In genomic region chr17:6969323-6969726, GRCh38 we compare ENCODE assay signal across 29 cellular contexts. TPM values are rescaled to one million over a fixed set of nuclear protein-coding genes. Genes with fewer than 3 reads are reported as not detected.
DNase-seq lines count a peak whose midpoint lies in the region; ATAC-seq, FAIRE-seq and TF ChIP-seq lines count a peak whose summit lies in the region.
"Had no signal": no experiment of that assay in that cellular context is flagged by ENCODE, and none has a peak within 500 bp of the region (broad histone marks: within the 10 kb centered on the region; RNA-seq: fewer than 3 reads in every experiment).

No MANE protein-coding gene starts in this region.

- H3K4me2 ChIP-seq in K562 (ENCODE audit: insufficient read depth, low read length) (peak overlapping the region; percentile 39), osteoblast (ENCODE audit: insufficient read depth, low read length) (no peak overlapping the region)

- H3K36me3 Mint-ChIP-seq in activated CD4-positive, alpha-beta memory T cell treated with anti-CD3 and anti-CD28 coated beads for 36 hours, result peaks cover 3% of the 10 kb centered on the region
- no peaks in the 10 kb centered on the region for H3K36me3 Mint-ChIP-seq in activated CD4-positive, alpha-beta memory T cell treated with anti-CD3 and anti-CD28 coated beads, Interleukin-2, amount 10 ng/mL, durations not matched to agents 7 days and 5 days (ENCODE audit: low read depth)
- H3K36me3 Mint-ChIP-seq: CD8-positive, alpha-beta T cell had no signal

- no peak for TF ChIP-seq POLR2A in NB4 (IDR thresholded peaks at IDR 0.05; ENCODE audit: extremely low read depth, insufficient read length)
- no peak for TF ChIP-seq POLR2A in K562 (conservative IDR thresholded peaks at IDR 0.05)

- CTCF ChIA-PET in activated CD4-positive, alpha-beta memory T cell treated with anti-CD3 and anti-CD28 coated beads for 36 hours (lab: Charles Lee), result interaction anchor here (2.1 to 2.4 kb wide), 2 partner anchors 35 to 55 kb away, joined by 7 to 9 read pairs; no protein-coding TSS in a partner anchor
- CTCF ChIA-PET in activated CD4-positive, alpha-beta memory T cell treated with anti-CD3 and anti-CD28 coated beads, Interleukin-2, amount 10 ng/mL, durations not matched to agents 7 days and 5 days (lab: Charles Lee), result interaction anchor here (1.0 to 1.5 kb wide), 2 partner anchors 34 to 35 kb away, joined by 3 to 6 read pairs; no protein-coding TSS in a partner anchor
- CTCF ChIA-PET in K562 (lab: Yijun Ruan, JAX; ENCODE audit: low intra/inter-chr PET ratio), result no interaction called here

- H3K4me3 Mint-ChIP-seq in activated CD4-positive, alpha-beta memory T cell treated with anti-CD3 and anti-CD28 coated beads for 36 hours, result no peak overlapping the region
- H3K4me3 Mint-ChIP-seq in activated CD4-positive, alpha-beta memory T cell treated with anti-CD3 and anti-CD28 coated beads, Interleukin-2, amount 10 ng/mL, durations not matched to agents 7 days and 5 days, result no peak overlapping the region
- H3K4me3 Mint-ChIP-seq: activated naive CD4-positive, alpha-beta T cell treated with anti-CD3 and anti-CD28 coated beads for 36 hours; B cell; CD8-positive, alpha-beta T cell; H9; neural crest cell; T-helper 2 cell treated with Interferon-gamma antibody and Interleukin-4, amounts not matched to agents 5 μg/mL and 100 μg/mL, for 36 hours had no signal

- H3K4me3 ChIP-seq in NB4 (ENCODE audit: low read depth, low read length) (no peak overlapping the region), K562 (no peak overlapping the region), osteoblast (ENCODE audit: insufficient read depth, low read length) (no peak overlapping the region)
- H3K4me3 ChIP-seq: cardiac muscle cell, coronary artery, esophagus muscularis mucosa, gastrocnemius medialis, right atrium auricular region, upper lobe of left lung had no signal

- FAIRE-seq in K562 (lab: Jason Lieb, UNC), result peak; percentile 82

- peaks cover 0 to 5% of the 10 kb centered on the region in 2 experiments; a peak in 1 of 5 replicates for H3K4me1 ChIP-seq in K562 (replicated peaks in 1 of 2; ENCODE audit: control insufficient read depth in 2 of 2, insufficient read depth in 2 of 2, low read length in 2 of 2)
- no peaks in the 10 kb centered on the region for H3K4me1 ChIP-seq in osteoblast (ENCODE audit: insufficient read depth, low read length)
- H3K4me1 ChIP-seq: esophagus muscularis mucosa, gastrocnemius medialis, right atrium auricular region, upper lobe of left lung had no signal

- H3K9me1 ChIP-seq in K562 (ENCODE audit: control insufficient read depth, insufficient read depth, low read length), result no peaks in the 10 kb centered on the region

- 21% methylated on average over 4 of the region's 4 CpGs for WGBS in K562 (ENCODE audit: insufficient coverage, low coverage, missing lambda C conversion rate)

- H4K20me1 ChIP-seq in K562 (replicated peaks; ENCODE audit: control insufficient read depth, insufficient read depth, low read length) (no peaks in the 10 kb centered on the region), osteoblast (ENCODE audit: insufficient read depth, low read length) (no peaks in the 10 kb centered on the region)

- in situ Hi-C loops in K562 (cut with MboI), result no loop called here

- no peaks in the 10 kb centered on the region for H3K27me3 Mint-ChIP-seq in activated CD4-positive, alpha-beta memory T cell treated with anti-CD3 and anti-CD28 coated beads for 36 hours
- peaks cover 3% of the 10 kb centered on the region for H3K27me3 Mint-ChIP-seq in activated CD4-positive, alpha-beta memory T cell treated with anti-CD3 and anti-CD28 coated beads, Interleukin-2, amount 10 ng/mL, durations not matched to agents 7 days and 5 days
- H3K27me3 Mint-ChIP-seq: B cell had no signal

- H2AFZ ChIP-seq in K562 (ENCODE audit: low read depth, low read length) (peak overlapping the region; percentile 77), osteoblast (ENCODE audit: low read length) (no peak overlapping the region)

- H3K27ac ChIP-seq in K562 (ENCODE audit: extremely low read depth, low read depth, low read length) (peak overlapping the region; percentile 44), osteoblast (ENCODE audit: low read depth, low read length) (no peak overlapping the region)
- H3K27ac ChIP-seq: cardiac muscle cell, coronary artery, esophagus muscularis mucosa, gastrocnemius medialis, right atrium auricular region, upper lobe of left lung, VCaP had no signal

- intact Hi-C loops in activated CD4-positive, alpha-beta memory T cell treated with anti-CD3 and anti-CD28 coated beads for 36 hours (cut with micrococcal nuclease), result loop anchor here (1.0 to 2.0 kb wide), 2 partner anchors 20 to 77 kb away; no protein-coding TSS in a partner anchor
- intact Hi-C loops in K562 (cut with micrococcal nuclease), result no loop called here

- ATAC-seq in K562 (peak; percentile 54; the same call in 2 of the 3 replicates), HG02759 (IDR thresholded peaks at IDR 0.05; ENCODE audit: unreplicated experiment) (no peak)
- ATAC-seq: CD8-positive, alpha-beta T cell; gastrocnemius medialis had no signal

- no peak for TF ChIP-seq RAD21 in K562 (CRISPR knock-in tag; conservative IDR thresholded peaks at IDR 0.05 in 1 of 2, IDR thresholded peaks at IDR 0.05 in 1 of 2)

- H3K27me3 ChIP-seq in K562 (ENCODE audit: control insufficient read depth in 2 of 2, insufficient read depth in 2 of 2, low read length in 2 of 2) (no peaks in the 10 kb centered on the region), osteoblast (ENCODE audit: insufficient read depth, low read length) (no peaks in the 10 kb centered on the region)
- H3K27me3 ChIP-seq: cardiac muscle cell, esophagus muscularis mucosa, gastrocnemius medialis, right atrium auricular region, upper lobe of left lung had no signal

- peak overlapping the region in 1 of 2 experiments; percentile 43; a peak in 2 of 4 replicates for H3K9ac ChIP-seq in K562 (ENCODE audit: insufficient read depth in 1 of 2, low read depth in 2 of 2, low read length in 2 of 2)

- H3K79me2 ChIP-seq in K562 (ENCODE audit: control insufficient read depth, insufficient read depth, low read length) (no peaks in the 10 kb centered on the region), osteoblast (ENCODE audit: insufficient read depth, low read length) (no peaks in the 10 kb centered on the region)

- TF ChIP-seq EP300 in K562 (IDR thresholded peaks at IDR 0.05; ENCODE audit: low read length), result no peak

- H3K4me1 Mint-ChIP-seq in activated CD4-positive, alpha-beta memory T cell treated with anti-CD3 and anti-CD28 coated beads for 36 hours (ENCODE audit: low read depth), result peaks cover 17% of the 10 kb centered on the region
- peaks cover 7% of the 10 kb centered on the region for H3K4me1 Mint-ChIP-seq in activated CD4-positive, alpha-beta memory T cell treated with anti-CD3 and anti-CD28 coated beads, Interleukin-2, amount 10 ng/mL, durations not matched to agents 7 days and 5 days
- H3K4me1 Mint-ChIP-seq: B cell, H9, neural crest cell had no signal

- no TSS peak for BruUV-seq in K562 (replicated peaks; lab: Mats Ljungman, UMichigan)

- H3K9me3 ChIP-seq in K562 (replicated peaks; ENCODE audit: control insufficient read depth, insufficient read depth, low read depth, low read length), result no peaks in the 10 kb centered on the region
- H3K9me3 ChIP-seq in osteoblast (ENCODE audit: low read depth, low read length), result no peaks in the 10 kb centered on the region
- H3K9me3 ChIP-seq: esophagus muscularis mucosa, gastrocnemius medialis, right atrium auricular region, upper lobe of left lung had no signal

- DNase-seq in activated CD4-positive, alpha-beta memory T cell treated with anti-CD3 and anti-CD28 coated beads for 36 hours, result no peak
- DNase-seq in activated CD4-positive, alpha-beta memory T cell treated with anti-CD3 and anti-CD28 coated beads, Interleukin-2, amount 10 ng/mL, durations not matched to agents 7 days and 5 days, result no peak
- DNase-seq in DMS53 treated with DMSO at 0.1 percent for 48 hours (lab: John Stamatoyannopoulos, UW; ENCODE audit: unreplicated experiment), result peak; percentile 26
- peak; percentile 9 for DNase-seq in NB4 (ENCODE audit: low read depth)
- peak in 1 of 4 experiments; percentile 42 for DNase-seq in K562 (ENCODE audit: extremely low read depth in 1 of 4, low spot score in 3 of 4)
- no peak for DNase-seq in osteoblast (ENCODE audit: insufficient read length, low spot score, missing footprints)
- no peak for DNase-seq in effector CD8-positive, alpha-beta T cell (lab: John Stamatoyannopoulos, UW)
- DNase-seq: activated naive CD4-positive, alpha-beta T cell treated with anti-CD3 and anti-CD28 coated beads for 36 hours; CD8-positive, alpha-beta T cell; gastrocnemius medialis; GF-D8; H9; KBM-7; NCI-H1694; NCI-H510A; Right ventricle myocardium superior; stimulated activated CD4-positive, alpha-beta T cell treated with anti-CD3 and anti-CD28 coated beads, Interleukin-4, amount 100 ng/mL, for 1 hour; upper lobe of left lung had no signal

- TF ChIP-seq CTCF in NB4 (IDR thresholded peaks at IDR 0.05; ENCODE audit: low read depth, low read length) (no peak), K562 (IDR thresholded peaks at IDR 0.05 in 2 of 3, conservative IDR thresholded peaks at IDR 0.05 in 1 of 3; ENCODE audit: insufficient read depth in 2 of 3, low read depth in 1 of 3, low read length in 3 of 3) (no peak), osteoblast (IDR thresholded peaks at IDR 0.05; ENCODE audit: extremely low read depth, low read depth, low read length) (no peak)

- peak overlapping the region; percentile 62 for H3K27ac Mint-ChIP-seq in activated CD4-positive, alpha-beta memory T cell treated with anti-CD3 and anti-CD28 coated beads for 36 hours
- H3K27ac Mint-ChIP-seq in activated CD4-positive, alpha-beta memory T cell treated with anti-CD3 and anti-CD28 coated beads, Interleukin-2, amount 10 ng/mL, durations not matched to agents 7 days and 5 days, result no peak overlapping the region
- H3K27ac Mint-ChIP-seq: activated naive CD4-positive, alpha-beta T cell treated with anti-CD3 and anti-CD28 coated beads for 36 hours; B cell; CD8-positive, alpha-beta T cell; H9; T-helper 2 cell treated with Interferon-gamma antibody and Interleukin-4, amounts not matched to agents 5 μg/mL and 100 μg/mL, for 36 hours had no signal

- no peaks in the 10 kb centered on the region for H3K36me3 ChIP-seq in K562 (ENCODE audit: control insufficient read depth, insufficient read depth, low read length)
- H3K36me3 ChIP-seq in osteoblast (ENCODE audit: insufficient read depth, low read length), result no peaks in the 10 kb centered on the region
- H3K36me3 ChIP-seq: cardiac muscle cell, esophagus muscularis mucosa, gastrocnemius medialis, right atrium auricular region, upper lobe of left lung had no signal

- H3K9me3 Mint-ChIP-seq in activated CD4-positive, alpha-beta memory T cell treated with anti-CD3 and anti-CD28 coated beads for 36 hours, result no peaks in the 10 kb centered on the region
- no peaks in the 10 kb centered on the region for H3K9me3 Mint-ChIP-seq in activated CD4-positive, alpha-beta memory T cell treated with anti-CD3 and anti-CD28 coated beads, Interleukin-2, amount 10 ng/mL, durations not matched to agents 7 days and 5 days
- H3K9me3 Mint-ChIP-seq: activated naive CD4-positive, alpha-beta T cell treated with anti-CD3 and anti-CD28 coated beads for 36 hours; CD8-positive, alpha-beta T cell; T-helper 2 cell treated with Interferon-gamma antibody and Interleukin-4, amounts not matched to agents 5 μg/mL and 100 μg/mL, for 36 hours had no signal

- POLR2A ChIA-PET in activated CD4-positive, alpha-beta memory T cell treated with anti-CD3 and anti-CD28 coated beads for 36 hours (lab: Charles Lee), result interaction anchor here (1.1 to 1.4 kb wide), 2 partner anchors 21 to 66 kb away, joined by 3 to 5 read pairs; partner anchors contain the start of gene SLC16A13
- POLR2A ChIA-PET in activated CD4-positive, alpha-beta memory T cell treated with anti-CD3 and anti-CD28 coated beads, Interleukin-2, amount 10 ng/mL, durations not matched to agents 7 days and 5 days (lab: Charles Lee), result interaction anchor here (1.2 kb wide), 1 partner anchor 46 kb away, joined by 3 read pairs; no protein-coding TSS in a partner anchor
- POLR2A ChIA-PET in K562 (lab: Yijun Ruan, JAX), result no interaction called here

RNA-seq across cellular contexts. Expression of gene ALOX12, which starts 26.5 kb away (rescaled TPM):
- not detected for total RNA-seq in activated CD4-positive, alpha-beta memory T cell treated with anti-CD3 and anti-CD28 coated beads for 36 hours
- not detected for total RNA-seq in activated CD4-positive, alpha-beta memory T cell treated with anti-CD3 and anti-CD28 coated beads, Interleukin-2, amount 10 ng/mL, durations not matched to agents 7 days and 5 days
- total RNA-seq in K562 (2011; cell fraction: chromatin; rRNA removed; ENCODE audit: low replicate concordance), result 0.35 and 0.53 TPM in 2 replicates
- 0.17 and 0.26 TPM in 2 replicates for total RNA-seq in K562 (2011; cell fraction: nucleolus; rRNA removed)
- total RNA-seq in K562 (2011; cell fraction: nucleoplasm; rRNA removed), result 0.29 and 0.46 TPM in 2 replicates
- total RNA-seq in K562 (2014; rRNA removed) (0.09 and 0.57 TPM in 2 replicates), K562 (2014; rRNA removed; fragmentation: Illumina TruSeq; extraction: Trizol) (0.18 and 0.38 TPM in 2 replicates), K562 (2015; rRNA removed; fragmentation: Illumina TruSeq; extraction: Trizol) (0.08 TPM in 1 of 2 replicates, not detected in the other), K562 (2021) (0.40 and 0.47 TPM in 2 replicates), osteoblast (not detected in 2 replicates)
- polyA plus RNA-seq in K562 (2011; rRNA removed) (0.31 and 1.0 TPM in 2 replicates), K562 (2014; fragmentation: Illumina TruSeq; extraction: Trizol) (0.55 and 0.60 TPM in 2 replicates), K562 (2014; fragmentation: Nextera tagmentation; extraction: Ambion mirVana) (1 to 10 TPM in 1 of 2 experiments, under 1 TPM in 1; 0.91 to 1.1 TPM), K562 (2014; rRNA removed) (0.91 and 0.98 TPM in 2 replicates)
- polyA plus RNA-seq in K562 (2011; cell fraction: cytosol; rRNA removed), result 0.64 and 0.65 TPM in 2 replicates
- polyA plus RNA-seq in K562 (2011; cell fraction: nucleus; rRNA removed), result 0.75 and 1.3 TPM in 2 replicates
- polyA plus RNA-seq in K562 (2012), result 1.3 and 6.2 TPM in 2 replicates
- polyA minus RNA-seq in K562 (2011; rRNA and poly(A)+ RNA removed), result 0.18 and 0.30 TPM in 2 replicates
- polyA minus RNA-seq in K562 (2011; cell fraction: cytosol; rRNA and poly(A)+ RNA removed), result 0.48 TPM in 1 of 2 replicates, not detected in the other
- polyA minus RNA-seq in K562 (2011; cell fraction: nucleus; rRNA and poly(A)+ RNA removed), result 0.44 TPM in 1 of 2 replicates, not detected in the other
- total RNA-seq: A673; activated naive CD4-positive, alpha-beta T cell treated with anti-CD3 and anti-CD28 coated beads for 36 hours; B cell; CD8-positive, alpha-beta T cell; gastrocnemius medialis; HT-29; Right ventricle myocardium superior had no signal

RNA-seq across cellular contexts. Expression of gene RNASEK, which starts 43.1 kb away (rescaled TPM):
- total RNA-seq in activated CD4-positive, alpha-beta memory T cell treated with anti-CD3 and anti-CD28 coated beads for 36 hours, result 100 to 1,000 TPM; 175 to 180 TPM
- 100 to 1,000 TPM; 187 to 194 TPM for total RNA-seq in activated CD4-positive, alpha-beta memory T cell treated with anti-CD3 and anti-CD28 coated beads, Interleukin-2, amount 10 ng/mL, durations not matched to agents 7 days and 5 days
- total RNA-seq in K562 (2011; cell fraction: chromatin; rRNA removed; ENCODE audit: low replicate concordance), result 43.7 and 75.3 TPM in 2 replicates
- 103 and 119 TPM in 2 replicates for total RNA-seq in K562 (2011; cell fraction: nucleolus; rRNA removed)
- 117 and 121 TPM in 2 replicates for total RNA-seq in K562 (2011; cell fraction: nucleoplasm; rRNA removed)
- total RNA-seq in K562 (2014; rRNA removed) (157 and 253 TPM in 2 replicates), K562 (2014; rRNA removed; fragmentation: Illumina TruSeq; extraction: Trizol) (48.5 and 48.6 TPM in 2 replicates), K562 (2015; rRNA removed; fragmentation: Illumina TruSeq; extraction: Trizol) (132 and 136 TPM in 2 replicates), K562 (2021) (151 and 154 TPM in 2 replicates), osteoblast (37.3 and 38.9 TPM in 2 replicates)
- polyA plus RNA-seq in K562 (2011; rRNA removed) (58.0 and 75.0 TPM in 2 replicates), K562 (2014; fragmentation: Illumina TruSeq; extraction: Trizol) (265 and 271 TPM in 2 replicates), K562 (2014; fragmentation: Nextera tagmentation; extraction: Ambion mirVana) (100 to 1,000 TPM; 104 to 155 TPM), K562 (2014; rRNA removed) (85.3 and 157 TPM in 2 replicates)
- 94.3 and 122 TPM in 2 replicates for polyA plus RNA-seq in K562 (2011; cell fraction: cytosol; rRNA removed)
- 114 and 118 TPM in 2 replicates for polyA plus RNA-seq in K562 (2011; cell fraction: nucleus; rRNA removed)
- 247 and 326 TPM in 2 replicates for polyA plus RNA-seq in K562 (2012)
- 20.8 and 25.0 TPM in 2 replicates for polyA minus RNA-seq in K562 (2011; rRNA and poly(A)+ RNA removed)
- polyA minus RNA-seq in K562 (2011; cell fraction: cytosol; rRNA and poly(A)+ RNA removed), result 76.4 and 84.8 TPM in 2 replicates
- 9.2 and 20.2 TPM in 2 replicates for polyA minus RNA-seq in K562 (2011; cell fraction: nucleus; rRNA and poly(A)+ RNA removed)

RNA-seq across cellular contexts. Expression of gene BCL6B, which starts 53.5 kb away (rescaled TPM):
- 1 to 10 TPM in 1 of 2 experiments, under 1 TPM in 1; 0.53 to 1.3 TPM for total RNA-seq in activated CD4-positive, alpha-beta memory T cell treated with anti-CD3 and anti-CD28 coated beads for 36 hours
- under 1 TPM; 0.80 to 0.88 TPM for total RNA-seq in activated CD4-positive, alpha-beta memory T cell treated with anti-CD3 and anti-CD28 coated beads, Interleukin-2, amount 10 ng/mL, durations not matched to agents 7 days and 5 days
- 2.4 and 6.6 TPM in 2 replicates for total RNA-seq in K562 (2011; cell fraction: chromatin; rRNA removed; ENCODE audit: low replicate concordance)
- 4.7 and 6.3 TPM in 2 replicates for total RNA-seq in K562 (2011; cell fraction: nucleolus; rRNA removed)
- total RNA-seq in K562 (2011; cell fraction: nucleoplasm; rRNA removed), result 4.1 and 5.4 TPM in 2 replicates
- total RNA-seq in K562 (2014; rRNA removed) (4.7 and 5.0 TPM in 2 replicates), K562 (2014; rRNA removed; fragmentation: Illumina TruSeq; extraction: Trizol) (2.4 and 2.7 TPM in 2 replicates), K562 (2015; rRNA removed; fragmentation: Illumina TruSeq; extraction: Trizol) (3.5 and 3.6 TPM in 2 replicates), K562 (2021) (4.5 and 5.6 TPM in 2 replicates), osteoblast (not detected in 2 replicates)
- polyA plus RNA-seq in K562 (2011; rRNA removed) (1.9 and 3.1 TPM in 2 replicates), K562 (2014; fragmentation: Illumina TruSeq; extraction: Trizol) (3.9 and 4.1 TPM in 2 replicates), K562 (2014; fragmentation: Nextera tagmentation; extraction: Ambion mirVana) (1 to 10 TPM in 1 of 2 experiments, under 1 TPM in 1; 0.89 to 1.2 TPM), K562 (2014; rRNA removed) (3.5 and 3.6 TPM in 2 replicates)
- polyA plus RNA-seq in K562 (2011; cell fraction: cytosol; rRNA removed), result 2.8 and 2.9 TPM in 2 replicates
- 5.5 and 5.9 TPM in 2 replicates for polyA plus RNA-seq in K562 (2011; cell fraction: nucleus; rRNA removed)
- polyA plus RNA-seq in K562 (2012), result 1.9 and 4.2 TPM in 2 replicates
- 2.0 and 2.8 TPM in 2 replicates for polyA minus RNA-seq in K562 (2011; rRNA and poly(A)+ RNA removed)
- 2.7 and 3.1 TPM in 2 replicates for polyA minus RNA-seq in K562 (2011; cell fraction: cytosol; rRNA and poly(A)+ RNA removed)
- polyA minus RNA-seq in K562 (2011; cell fraction: nucleus; rRNA and poly(A)+ RNA removed), result 3.1 and 4.0 TPM in 2 replicates
- total RNA-seq: CD8-positive, alpha-beta T cell; HT-29 had no signal
- polyA plus RNA-seq: cardiac muscle cell had no signal

Comparison
In these comparisons a context has a peak if more than half of its experiments do, and no peak if none do; other contexts are left out.
1. DNase-seq: peak in DMS53 treated with DMSO at 0.1 percent for 48 hours (single experiment) and NB4 (single experiment); none in activated CD4-positive, alpha-beta memory T cell treated with anti-CD3 and anti-CD28 coated beads for 36 hours (single experiment), activated CD4-positive, alpha-beta memory T cell treated with anti-CD3 and anti-CD28 coated beads, Interleukin-2, amount 10 ng/mL, durations not matched to agents 7 days and 5 days (single experiment), osteoblast (single experiment) and effector CD8-positive, alpha-beta T cell (single experiment).